ENCODE assay signal across 9 cellular contexts in the genomic region with DNA sequence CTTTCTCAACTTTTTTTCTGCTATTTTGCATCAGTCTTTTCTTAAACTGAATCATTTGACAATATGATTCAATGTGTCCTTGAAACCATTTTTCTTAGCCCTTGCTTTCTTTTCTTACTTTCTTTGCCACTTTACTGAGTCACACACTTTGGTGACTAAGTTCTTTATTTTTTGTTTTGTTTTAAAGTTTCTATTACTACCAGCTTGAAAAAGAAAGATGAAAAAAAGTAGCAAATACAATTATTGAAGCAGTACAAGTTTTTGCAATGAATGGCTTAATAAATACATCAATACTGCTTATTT.
DNase-seq lines count a peak whose midpoint lies in the region; ATAC-seq and TF ChIP-seq lines count a peak whose summit lies in the region.
"Had no signal": no experiment of that assay in that cellular context is flagged by ENCODE, and none has a peak within 500 bp of the region (broad histone marks: within the 10 kb centered on the region; RNA-seq: fewer than 3 reads in every experiment).

No MANE protein-coding gene starts in this region.

- no peak for TF ChIP-seq CTCF in mammary epithelial cell (conservative IDR thresholded peaks at IDR 0.05 in 1 of 2, IDR thresholded peaks at IDR 0.05 in 1 of 2; ENCODE audit: extremely low read depth in 1 of 2, insufficient read depth in 1 of 2, low read depth in 1 of 2, low read length in 2 of 2)

- H3K4me2 ChIP-seq in mammary epithelial cell (ENCODE audit: insufficient read depth, low read depth, low read length) = no peak overlapping the region
- H3K4me2 ChIP-seq: neural progenitor cell had no signal

- no peak overlapping the region for H3K9ac ChIP-seq in mammary epithelial cell (ENCODE audit: insufficient read depth, low read length)
- H3K9ac ChIP-seq: neural progenitor cell had no signal

- peaks cover 7% of the 10 kb centered on the region for H3K4me1 ChIP-seq in mammary epithelial cell (ENCODE audit: insufficient read depth, low read length)
- H3K4me1 ChIP-seq: neural progenitor cell had no signal

- BruUV-seq in mammary epithelial cell (replicated peaks; lab: Mats Ljungman, UMichigan) = no TSS peak

- no peak overlapping the region for H2AFZ ChIP-seq in mammary epithelial cell (ENCODE audit: low read depth, low read length)
- H2AFZ ChIP-seq: neural progenitor cell had no signal

- H3K36me3 Mint-ChIP-seq in stimulated activated memory B cell treated with anti-CD40 and anti-IgM and Interleukin-4, amounts not matched to agents 10 μg/mL and 1 μg/mL and 100 μg/mL, for 72 hours = peaks cover 63% of the 10 kb centered on the region

- ATAC-seq in GM21381 (IDR thresholded peaks at IDR 0.05; ENCODE audit: unreplicated experiment) (peak; percentile 20), HG03196 (IDR thresholded peaks at IDR 0.05; ENCODE audit: unreplicated experiment) (peak; percentile 29)
- no peak for ATAC-seq in stimulated activated memory B cell treated with anti-CD40 and anti-IgM and Interleukin-4, amounts not matched to agents 10 μg/mL and 1 μg/mL and 100 μg/mL, for 72 hours

- H3K79me2 ChIP-seq in mammary epithelial cell (ENCODE audit: insufficient read depth, low read length) = no peaks in the 10 kb centered on the region

- H3K9me3 Mint-ChIP-seq in stimulated activated memory B cell treated with anti-CD40 and anti-IgM and Interleukin-4, amounts not matched to agents 10 μg/mL and 1 μg/mL and 100 μg/mL, for 72 hours = no peaks in the 10 kb centered on the region
- H3K9me3 Mint-ChIP-seq: neural progenitor cell had no signal

- peaks cover 76% of the 10 kb centered on the region for H3K4me1 Mint-ChIP-seq in stimulated activated memory B cell treated with anti-CD40 and anti-IgM and Interleukin-4, amounts not matched to agents 10 μg/mL and 1 μg/mL and 100 μg/mL, for 72 hours

- intact Hi-C loops in mammary epithelial cell (cut with micrococcal nuclease) = no loop called here

- H3K27ac Mint-ChIP-seq in stimulated activated memory B cell treated with anti-CD40 and anti-IgM and Interleukin-4, amounts not matched to agents 10 μg/mL and 1 μg/mL and 100 μg/mL, for 72 hours = peak overlapping the region; percentile 86
- H3K27ac Mint-ChIP-seq: neural progenitor cell had no signal

- no peak overlapping the region for H3K4me3 ChIP-seq in mammary epithelial cell (replicated peaks in 1 of 3; ENCODE audit: insufficient read depth in 1 of 3, low read depth in 2 of 3, low read length in 3 of 3)
- H3K4me3 ChIP-seq: neural progenitor cell had no signal

- CTCF ChIA-PET in mammary epithelial cell (lab: Charles Lee; ENCODE audit: low non-redundant PET) = interaction anchor here (0.5 kb wide), 1 partner anchor 39 kb away, joined by 5 read pairs; no protein-coding TSS in a partner anchor

- no peaks in the 10 kb centered on the region for H3K27me3 ChIP-seq in mammary epithelial cell (ENCODE audit: insufficient read depth, low read length)
- H3K27me3 ChIP-seq: neural progenitor cell had no signal

- peak overlapping the region; percentile 56 for H3K4me3 Mint-ChIP-seq in stimulated activated memory B cell treated with anti-CD40 and anti-IgM and Interleukin-4, amounts not matched to agents 10 μg/mL and 1 μg/mL and 100 μg/mL, for 72 hours
- H3K4me3 Mint-ChIP-seq: neural progenitor cell had no signal

- dilution Hi-C loops in mammary epithelial cell (cut with HindIII; ENCODE audit: low sequenced_read_pairs) = no loop called here

- H3K9me3 ChIP-seq in mammary epithelial cell (replicated peaks; ENCODE audit: insufficient read depth, low read length) = no peaks in the 10 kb centered on the region

- H3K36me3 ChIP-seq in mammary epithelial cell (ENCODE audit: insufficient read depth, low read length) = no peaks in the 10 kb centered on the region
- H3K36me3 ChIP-seq: neural progenitor cell had no signal

- H3K27ac ChIP-seq in mammary epithelial cell (ENCODE audit: insufficient read depth, low read depth, low read length) = peak overlapping the region; percentile 12
- H3K27ac ChIP-seq: neural progenitor cell had no signal

- H3K27me3 Mint-ChIP-seq in stimulated activated memory B cell treated with anti-CD40 and anti-IgM and Interleukin-4, amounts not matched to agents 10 μg/mL and 1 μg/mL and 100 μg/mL, for 72 hours = no peaks in the 10 kb centered on the region

- in situ Hi-C loops in mammary epithelial cell (cut with MboI; ENCODE audit: low sequenced_read_pairs in 2 of 2) = no loop called here

- no peaks in the 10 kb centered on the region for H4K20me1 ChIP-seq in mammary epithelial cell (ENCODE audit: insufficient read depth, low read length)

- DNase-seq in mammary epithelial cell (peak; percentile 35), DMS114 treated with DMSO at 0.1 percent for 48 hours (lab: John Stamatoyannopoulos, UW; ENCODE audit: unreplicated experiment) (no peak), NCI-H2227 (lab: John Stamatoyannopoulos, UW; ENCODE audit: unreplicated experiment) (no peak), COLO829 (ENCODE audit: low spot score) (no peak)
- DNase-seq in activated effector memory CD4-positive, alpha-beta T cell treated with anti-CD3 and anti-CD28 coated beads, Interleukin-2, amount 50 U/mL, for 16 hours = no peak
